Comparison of ENCODE assay signal across 8 cellular contexts in genomic region chr2:153519260-153519875, GRCh38.
DNase-seq lines count a peak whose midpoint lies in the region; ATAC-seq and TF ChIP-seq lines count a peak whose summit lies in the region.

No MANE protein-coding gene starts in this region.

- H3K4me1 ChIP-seq in HEK293 (ENCODE audit: control insufficient read depth, insufficient read depth, low read length) (no peaks in the 10 kb centered on the region), parathyroid adenoma (no peaks in the 10 kb centered on the region)

- no peak; the same call in 1 of the 2 replicates for TF ChIP-seq CTCF in HEK293 (tag by site-specific recombination; IDR thresholded peaks at IDR 0.05)
- peak; percentile 66 for TF ChIP-seq CTCF in fibroblast of pulmonary artery (IDR thresholded peaks at IDR 0.05; ENCODE audit: low read length, missing control alignments)
- peak; percentile 49 for TF ChIP-seq CTCF in parathyroid adenoma (IDR thresholded peaks at IDR 0.05)

- no peak overlapping the region for H3K9ac ChIP-seq in parathyroid adenoma

- ATAC-seq in HG02610 (IDR thresholded peaks at IDR 0.05; ENCODE audit: unreplicated experiment) = no peak
- no peak for ATAC-seq in GM18505 (IDR thresholded peaks at IDR 0.05; ENCODE audit: unreplicated experiment)

- POLR2A ChIA-PET in HEK293 (lab: Yijun Ruan, JAX) = no interaction called here

- H3K36me3 ChIP-seq in HEK293 (ENCODE audit: control insufficient read depth in 2 of 2, insufficient read depth in 1 of 2, low read length in 2 of 2) (no peaks in the 10 kb centered on the region), parathyroid adenoma (ENCODE audit: control insufficient read depth, insufficient read depth, low read length) (no peaks in the 10 kb centered on the region)

- no peaks in the 10 kb centered on the region for H3K79me2 ChIP-seq in parathyroid adenoma

- TF ChIP-seq POLR2A in GM18505 (IDR thresholded peaks at IDR 0.05; ENCODE audit: borderline replicate concordance, extremely low read depth, insufficient read depth, insufficient read length) = no peak

- H3K27me3 ChIP-seq in parathyroid adenoma (ENCODE audit: control insufficient read depth, insufficient read depth, low read length) = no peaks in the 10 kb centered on the region

- H3K9me3 ChIP-seq in HEK293 (ENCODE audit: control insufficient read depth, insufficient read depth, low read depth, low read length) (no peaks in the 10 kb centered on the region), parathyroid adenoma (ENCODE audit: control insufficient read depth, low read length) (no peaks in the 10 kb centered on the region)

- CTCF ChIA-PET in HEK293 (lab: Yijun Ruan, JAX) = interaction anchor here (0.7 to 2.7 kb wide), 20 partner anchors 9 to 830 kb away, joined by 3 to 11 read pairs (median 4); partner anchors contain the start of gene RPRM

- H3K27ac ChIP-seq in HEK293 (ENCODE audit: extremely low read depth, low read depth, low read length) (no peak overlapping the region), parathyroid adenoma (no peak overlapping the region)

- H3K4me2 ChIP-seq in parathyroid adenoma (ENCODE audit: low read length) = no peak overlapping the region

- no peak overlapping the region for H3K4me3 ChIP-seq in HEK293 (ENCODE audit: low read depth, low read length)
- no peak overlapping the region for H3K4me3 ChIP-seq in fibroblast of pulmonary artery (replicated peaks; ENCODE audit: low read depth, low read length)
- no peak overlapping the region for H3K4me3 ChIP-seq in parathyroid adenoma (ENCODE audit: low read depth, low read length)

- peak; percentile 25 for DNase-seq in D341Med (ENCODE audit: low spot score)
- peak; percentile 38 for DNase-seq in NCI-H526 treated with DMSO at 0.1 percent for 48 hours (lab: John Stamatoyannopoulos, UW)
- peak; percentile 30 for DNase-seq in activated T-cell treated with anti-CD3 and anti-CD28 coated beads for 24 hours (ENCODE audit: low read depth)
- DNase-seq in fibroblast of pulmonary artery (ENCODE audit: low read depth) = peak; percentile 70

- H2AFZ ChIP-seq in parathyroid adenoma = no peak overlapping the region

TF ChIP-seq in HEK293, 187 proteins besides CTCF, POLR2A, EP300 and RAD21:
- peak; percentile 43; the same call in 1 of the 2 replicates for TF ChIP-seq SCRT2 (tag by site-specific recombination; IDR thresholded peaks at IDR 0.05)
- no peak for TF ChIP-seq ZNF624 (tag by site-specific recombination; IDR thresholded peaks at IDR 0.05)
- no peak for TF ChIP-seq ZNF398 (tag by site-specific recombination; IDR thresholded peaks at IDR 0.05)
- TF ChIP-seq ZNF654 (tag by site-specific recombination; IDR thresholded peaks at IDR 0.05; ENCODE audit: low read depth) = peak; percentile 75
